ENCODE assay signal across 8 cellular contexts in genomic region chr7:121107923-121108498, GRCh38.
DNase-seq lines count a peak whose midpoint lies in the region; ATAC-seq, FAIRE-seq and TF ChIP-seq lines count a peak whose summit lies in the region.

No MANE protein-coding gene starts in this region.

- H3K4me1 Mint-ChIP-seq in activated CD8-positive, alpha-beta T cell treated with anti-CD3 and anti-CD28 coated beads for 36 hours (ENCODE audit: low read depth) = no peaks in the 10 kb centered on the region

- H3K4me3 Mint-ChIP-seq in activated CD8-positive, alpha-beta T cell treated with anti-CD3 and anti-CD28 coated beads for 36 hours = no peak overlapping the region

- no peak overlapping the region for H3K4me3 ChIP-seq in cardiac muscle cell
- no peak overlapping the region for H3K4me3 ChIP-seq in gastrocnemius medialis

- POLR2A ChIA-PET in activated CD8-positive, alpha-beta T cell treated with anti-CD3 and anti-CD28 coated beads for 36 hours (lab: Charles Lee) = no interaction called here

- H3K4me1 ChIP-seq in cardiac muscle cell (ENCODE audit: low read depth) = peaks cover 5% of the 10 kb centered on the region
- H3K4me1 ChIP-seq in gastrocnemius medialis = peaks cover 14 to 22% of the 10 kb centered on the region in 2 donors

- in situ Hi-C loops in gastrocnemius medialis (cut with MboI; ENCODE audit: low sequenced_read_pairs in 4 of 4) = loop anchor here in 3 of 4 donors (10.0 to 25.0 kb wide), 3 partner anchors 123 to 303 kb away; partner anchors contain the start of gene CPED1 (in 1 of the 3)

- peak; percentile 92 for ATAC-seq in GM19043 (IDR thresholded peaks at IDR 0.05; ENCODE audit: low read depth, unreplicated experiment)
- peak; percentile 82 for ATAC-seq in HG03097 (IDR thresholded peaks at IDR 0.05; ENCODE audit: low FRiP score, unreplicated experiment)
- peak; percentile 82 for ATAC-seq in activated CD8-positive, alpha-beta T cell treated with anti-CD3 and anti-CD28 coated beads for 36 hours
- ATAC-seq in gastrocnemius medialis = peak; percentile 79 to 82

- H3K9me3 Mint-ChIP-seq in activated CD8-positive, alpha-beta T cell treated with anti-CD3 and anti-CD28 coated beads for 36 hours = no peaks in the 10 kb centered on the region

- intact Hi-C loops in activated CD8-positive, alpha-beta T cell treated with anti-CD3 and anti-CD28 coated beads for 36 hours (cut with micrococcal nuclease) = loop anchor here (2.0 to 10.0 kb wide), 3 partner anchors 63 to 301 kb away; no protein-coding TSS in a partner anchor
- intact Hi-C loops in gastrocnemius medialis (cut with DNase I; ENCODE audit: low total_unique reads) = loop anchor here (1.0 to 5.0 kb wide), 4 partner anchors 121 to 316 kb away; no protein-coding TSS in a partner anchor

- CTCF ChIA-PET in activated CD8-positive, alpha-beta T cell treated with anti-CD3 and anti-CD28 coated beads for 36 hours (lab: Charles Lee) = interaction anchor here (0.5 to 2.2 kb wide), 17 partner anchors 8 to 886 kb away, joined by 3 to 30 read pairs (median 4); partner anchors contain the start of gene CPED1

- DNase-seq in D721Med (ENCODE audit: insufficient read length, low spot score) (no peak), NCI-H2107 treated with DMSO at 0.1 percent for 48 hours (lab: John Stamatoyannopoulos, UW; ENCODE audit: unreplicated experiment) (peak; percentile 64), cardiac muscle cell (ENCODE audit: low read depth in 1 of 2, low spot score in 1 of 2) (peak; percentile 78 to 83), gastrocnemius medialis (no peak), middle frontal gyrus (ENCODE audit: extremely low spot score, low spot score) (no peak)
- no peak for DNase-seq in activated CD8-positive, alpha-beta T cell treated with anti-CD3 and anti-CD28 coated beads for 36 hours

- TF ChIP-seq CTCF in D721Med (IDR thresholded peaks at IDR 0.05; ENCODE audit: insufficient read depth, missing control alignments) (peak; percentile 74), cardiac muscle cell (IDR thresholded peaks at IDR 0.05; ENCODE audit: low read depth, low read length) (peak; percentile 67), gastrocnemius medialis (IDR thresholded peaks at IDR 0.05 in 4 of 5, conservative IDR thresholded peaks at IDR 0.05 in 1 of 5) (peak; percentile 69 to 76 (median 73))
- TF ChIP-seq CTCF in activated CD8-positive, alpha-beta T cell treated with anti-CD3 and anti-CD28 coated beads for 36 hours (IDR thresholded peaks at IDR 0.05) = peak; percentile 75

- H3K27me3 Mint-ChIP-seq in activated CD8-positive, alpha-beta T cell treated with anti-CD3 and anti-CD28 coated beads for 36 hours = peaks cover 6% of the 10 kb centered on the region

- no peaks in the 10 kb centered on the region for H3K36me3 Mint-ChIP-seq in activated CD8-positive, alpha-beta T cell treated with anti-CD3 and anti-CD28 coated beads for 36 hours (ENCODE audit: low read depth)

- no peak overlapping the region for H3K27ac Mint-ChIP-seq in activated CD8-positive, alpha-beta T cell treated with anti-CD3 and anti-CD28 coated beads for 36 hours

- H3K27me3 ChIP-seq in cardiac muscle cell = no peaks in the 10 kb centered on the region
- H3K27me3 ChIP-seq in gastrocnemius medialis = no peaks in the 10 kb centered on the region

- H3K36me3 ChIP-seq in cardiac muscle cell = no peaks in the 10 kb centered on the region
- peaks cover 0 to 23% of the 10 kb centered on the region in 2 donors for H3K36me3 ChIP-seq in gastrocnemius medialis

- no peak for TF ChIP-seq POLR2A in gastrocnemius medialis (IDR thresholded peaks at IDR 0.05)

- H3K9me3 ChIP-seq in cardiac muscle cell (ENCODE audit: low read depth) (no peaks in the 10 kb centered on the region), gastrocnemius medialis (no peaks in the 10 kb centered on the region)

- H3K27ac ChIP-seq in cardiac muscle cell (no peak overlapping the region), gastrocnemius medialis (peak overlapping the region in 3 of 4 donors; percentile 12 to 47 (median 24))

- FAIRE-seq in D721Med (lab: Jason Lieb, UNC) = peak; percentile 11

Comparison
In these comparisons a context has a peak if more than half of its experiments do, and no peak if none do; other contexts are left out.
1. DNase-seq: peak in NCI-H2107 treated with DMSO at 0.1 percent for 48 hours (single experiment) and cardiac muscle cell (2 of 2); none in D721Med (single experiment), activated CD8-positive, alpha-beta T cell treated with anti-CD3 and anti-CD28 coated beads for 36 hours (single experiment), gastrocnemius medialis (0 of 2) and middle frontal gyrus (single experiment).
2. Peak in every context shown above with its lines, with median percentiles within 50 percentile points of each other: CTCF ChIP-seq and ATAC-seq.